ENCODE assay signal across 28 cellular contexts in genomic region chr2:7983912-7984311, GRCh38.
DNase-seq lines count a peak whose midpoint lies in the region; ATAC-seq, FAIRE-seq and TF ChIP-seq lines count a peak whose summit lies in the region.
"Had no signal": no experiment of that assay in that cellular context is flagged by ENCODE, and none has a peak within 500 bp of the region (broad histone marks: within the 10 kb centered on the region; RNA-seq: fewer than 3 reads in every experiment).

No MANE protein-coding gene starts in this region.

- no peak overlapping the region for H3K4me2 ChIP-seq in A549
- H3K4me2 ChIP-seq: BLaER1 had no signal

- intact Hi-C loops in activated CD4-positive, alpha-beta memory T cell treated with anti-CD3 and anti-CD28 coated beads for 36 hours (cut with micrococcal nuclease) = loop anchor here (1.0 kb wide), 5 partner anchors 45 to 159 kb away; no protein-coding TSS in a partner anchor

- no peaks in the 10 kb centered on the region for H3K36me3 Mint-ChIP-seq in T-helper 2 cell treated with Interferon-gamma antibody and Interleukin-4, amounts not matched to agents 5 μg/mL and 100 μg/mL, for 36 hours (ENCODE audit: low read depth)
- peaks cover 4% of the 10 kb centered on the region for H3K36me3 Mint-ChIP-seq in activated CD4-positive, alpha-beta memory T cell treated with anti-CD3 and anti-CD28 coated beads for 36 hours
- H3K36me3 Mint-ChIP-seq: CD14-positive monocyte; CD4-positive, alpha-beta memory T cell; CD4-positive, CD25-positive, alpha-beta regulatory T cell had no signal

- FAIRE-seq in A549 (lab: Jason Lieb, UNC) = no peak
- FAIRE-seq: GM12878, GM12892, GM18507 had no signal

- peak overlapping the region; percentile 2 for H3K27ac Mint-ChIP-seq in T-helper 2 cell treated with Interferon-gamma antibody and Interleukin-4, amounts not matched to agents 5 μg/mL and 100 μg/mL, for 36 hours
- no peak overlapping the region for H3K27ac Mint-ChIP-seq in activated CD4-positive, alpha-beta memory T cell treated with anti-CD3 and anti-CD28 coated beads for 36 hours
- H3K27ac Mint-ChIP-seq: CD14-positive monocyte; CD4-positive, alpha-beta memory T cell; CD4-positive, CD25-positive, alpha-beta regulatory T cell had no signal

- no peak for TF ChIP-seq POLR2A in A549 (IDR thresholded peaks at IDR 0.05; ENCODE audit: low read length)

- no peak for TF ChIP-seq EP300 in A549 (IDR thresholded peaks at IDR 0.05)

- H3K4me3 ChIP-seq in A549 (no peak overlapping the region), HEK293 (ENCODE audit: low read depth, low read length) (no peak overlapping the region), rectal smooth muscle tissue (ENCODE audit: low read length) (no peak overlapping the region)
- H3K4me3 ChIP-seq: BLaER1, GM12878 had no signal

- peaks cover 31% of the 10 kb centered on the region for H3K4me1 Mint-ChIP-seq in T-helper 2 cell treated with Interferon-gamma antibody and Interleukin-4, amounts not matched to agents 5 μg/mL and 100 μg/mL, for 36 hours (ENCODE audit: low read depth)
- peaks cover 28% of the 10 kb centered on the region for H3K4me1 Mint-ChIP-seq in activated CD4-positive, alpha-beta memory T cell treated with anti-CD3 and anti-CD28 coated beads for 36 hours (ENCODE audit: low read depth)
- H3K4me1 Mint-ChIP-seq: CD4-positive, CD25-positive, alpha-beta regulatory T cell had no signal

- 8% methylated on average over 2 of the region's 2 CpGs for WGBS in A549 (ENCODE audit: missing lambda C conversion rate)

- no peaks in the 10 kb centered on the region for H3K27me3 Mint-ChIP-seq in T-helper 2 cell treated with Interferon-gamma antibody and Interleukin-4, amounts not matched to agents 5 μg/mL and 100 μg/mL, for 36 hours (ENCODE audit: low read depth)
- H3K27me3 Mint-ChIP-seq in activated CD4-positive, alpha-beta memory T cell treated with anti-CD3 and anti-CD28 coated beads for 36 hours = peaks cover 5% of the 10 kb centered on the region
- H3K27me3 Mint-ChIP-seq: CD4-positive, alpha-beta memory T cell had no signal

- peaks cover 12% of the 10 kb centered on the region for H3K9me3 Mint-ChIP-seq in T-helper 2 cell treated with Interferon-gamma antibody and Interleukin-4, amounts not matched to agents 5 μg/mL and 100 μg/mL, for 36 hours
- peaks cover 9% of the 10 kb centered on the region for H3K9me3 Mint-ChIP-seq in activated CD4-positive, alpha-beta memory T cell treated with anti-CD3 and anti-CD28 coated beads for 36 hours

- H3K36me3 ChIP-seq in HEK293 (ENCODE audit: control insufficient read depth in 2 of 2, insufficient read depth in 1 of 2, low read length in 2 of 2) = no peaks in the 10 kb centered on the region
- H3K36me3 ChIP-seq in rectal smooth muscle tissue (ENCODE audit: control insufficient read depth, insufficient read depth, low read length) = no peaks in the 10 kb centered on the region
- H3K36me3 ChIP-seq: BE2C, BLaER1 had no signal

- CTCF ChIA-PET in A549 (lab: Yijun Ruan, JAX) = interaction anchor here (0.9 kb wide), 1 partner anchor 9 kb away, joined by 3 read pairs; no protein-coding TSS in a partner anchor
- CTCF ChIA-PET in HEK293 (lab: Yijun Ruan, JAX) = no interaction called here
- CTCF ChIA-PET in activated CD4-positive, alpha-beta memory T cell treated with anti-CD3 and anti-CD28 coated beads for 36 hours (lab: Charles Lee) = interaction anchor here (0.6 kb wide), 1 partner anchor 171 kb away, joined by 3 read pairs; no protein-coding TSS in a partner anchor

- POLR2A ChIA-PET in A549 (lab: Yijun Ruan, JAX) = no interaction called here
- POLR2A ChIA-PET in HEK293 (lab: Yijun Ruan, JAX) = no interaction called here
- POLR2A ChIA-PET in activated CD4-positive, alpha-beta memory T cell treated with anti-CD3 and anti-CD28 coated beads for 36 hours (lab: Charles Lee) = no interaction called here

- H3K9ac ChIP-seq in rectal smooth muscle tissue (ENCODE audit: low read length) = no peak overlapping the region
- H3K9ac ChIP-seq: BLaER1 had no signal

- H3K27ac ChIP-seq in A549 (no peak overlapping the region), HEK293 (ENCODE audit: extremely low read depth, low read depth, low read length) (no peak overlapping the region), rectal smooth muscle tissue (ENCODE audit: low read depth, low read length) (peak overlapping the region; percentile 63)
- H3K27ac ChIP-seq: 22Rv1, BLaER1 had no signal

- no peak for TF ChIP-seq RAD21 in A549 (conservative IDR thresholded peaks at IDR 0.05 in 1 of 2, IDR thresholded peaks at IDR 0.05 in 1 of 2)

- no peaks in the 10 kb centered on the region for H3K27me3 ChIP-seq in rectal smooth muscle tissue (ENCODE audit: control insufficient read depth, insufficient read depth, low read length)
- H3K27me3 ChIP-seq: BE2C, BLaER1 had no signal

- no peak overlapping the region for H3K4me3 Mint-ChIP-seq in T-helper 2 cell treated with Interferon-gamma antibody and Interleukin-4, amounts not matched to agents 5 μg/mL and 100 μg/mL, for 36 hours
- no peak overlapping the region for H3K4me3 Mint-ChIP-seq in activated CD4-positive, alpha-beta memory T cell treated with anti-CD3 and anti-CD28 coated beads for 36 hours
- H3K4me3 Mint-ChIP-seq: CD4-positive, alpha-beta memory T cell; CD4-positive, CD25-positive, alpha-beta regulatory T cell; CD8-positive, alpha-beta memory T cell had no signal

- TF ChIP-seq CTCF in A549 (IDR thresholded peaks at IDR 0.05) (no peak), HEK293 (tag by site-specific recombination; IDR thresholded peaks at IDR 0.05) (no peak)

- ATAC-seq in A549 (no peak), HG03460 (IDR thresholded peaks at IDR 0.05; ENCODE audit: unreplicated experiment) (no peak), GM21447 (IDR thresholded peaks at IDR 0.05; ENCODE audit: unreplicated experiment) (no peak)

- no peak for DNase-seq in T-helper 2 cell treated with Interferon-gamma antibody and Interleukin-4, amounts not matched to agents 5 μg/mL and 100 μg/mL, for 36 hours (ENCODE audit: low spot score)
- DNase-seq in T-helper 2 cell (no peak), A549 (ENCODE audit: low read depth in 1 of 2, low spot score in 1 of 2) (no peak)
- no peak for DNase-seq in activated CD4-positive, alpha-beta memory T cell treated with anti-CD3 and anti-CD28 coated beads for 36 hours
- DNase-seq: ACHN; BE2C; C1 segment of cervical spinal cord; CD4-positive, alpha-beta memory T cell; CD4-positive, CD25-positive, alpha-beta regulatory T cell; CD8-positive, alpha-beta memory T cell; COR-L47; DMS 273 treated with DMSO at 0.1 percent for 48 hours; DMS153; DMS53; DMS79; DND-41; EL; GDM1 had no signal

- H3K9me3 ChIP-seq in A549 (peaks cover 11% of the 10 kb centered on the region; the same call in 2 of the 3 replicates), HEK293 (ENCODE audit: control insufficient read depth, insufficient read depth, low read depth, low read length) (no peaks in the 10 kb centered on the region)
- H3K9me3 ChIP-seq: BE2C had no signal

- H3K4me1 ChIP-seq in A549 (no peaks in the 10 kb centered on the region), HEK293 (ENCODE audit: control insufficient read depth, insufficient read depth, low read length) (no peaks in the 10 kb centered on the region), rectal smooth muscle tissue (ENCODE audit: control insufficient read depth, insufficient read depth, low read length) (peaks cover 7% of the 10 kb centered on the region)
- H3K4me1 ChIP-seq: BLaER1 had no signal

TF ChIP-seq in A549, 52 proteins besides CTCF, POLR2A, EP300 and RAD21:
- TF ChIP-seq ZC3H11A (IDR thresholded peaks at IDR 0.05) (peak; percentile 98), MAX (IDR thresholded peaks at IDR 0.05) (no peak), HOXB5 (CRISPR knock-in tag; IDR thresholded peaks at IDR 0.05) (no peak)

TF ChIP-seq in HEK293, 187 proteins besides CTCF, POLR2A, EP300 and RAD21 (continues in another document):
- TF ChIP-seq ZNF426 (tag by site-specific recombination; IDR thresholded peaks at IDR 0.05) = peak; percentile 56
- peak; percentile 58; the same call in 1 of the 2 replicates for TF ChIP-seq ZNF140 (tag by site-specific recombination; IDR thresholded peaks at IDR 0.05)
- peak; percentile 42; the same call in 1 of the 2 replicates for TF ChIP-seq ZBTB8A (tag by site-specific recombination; IDR thresholded peaks at IDR 0.05)
- TF ChIP-seq ZNF623 (tag by site-specific recombination; IDR thresholded peaks at IDR 0.05) = peak; percentile 37; the same call in 1 of the 2 replicates
- TF ChIP-seq ZNF433 (tag by site-specific recombination; IDR thresholded peaks at IDR 0.05; ENCODE audit: low read depth) = peak; percentile 37; the same call in 1 of the 2 replicates
- peak; percentile 67; the same call in 1 of the 2 replicates for TF ChIP-seq ZNF394 (tag by site-specific recombination; IDR thresholded peaks at IDR 0.05; ENCODE audit: borderline replicate concordance)
- TF ChIP-seq ZNF26 (tag by site-specific recombination; IDR thresholded peaks at IDR 0.05) = no peak
- peak; percentile 56 for TF ChIP-seq ZNF555 (tag by site-specific recombination; conservative IDR thresholded peaks at IDR 0.05)
- no peak for TF ChIP-seq ZEB2 (tag by site-specific recombination; IDR thresholded peaks at IDR 0.05)
